Comparison of ENCODE assay signal across 2 cellular contexts in genomic region chr1:204503122-204503912, GRCh38.
TF ChIP-seq lines count a peak whose summit lies in the region.

No MANE protein-coding gene starts in this region.

TF ChIP-seq in HCT116, 20 proteins besides CTCF, POLR2A, EP300 and RAD21:
- TF ChIP-seq ELF1 (IDR thresholded peaks at IDR 0.05; ENCODE audit: borderline replicate concordance, low read depth), result no peak
- no peak for TF ChIP-seq SP1 (IDR thresholded peaks at IDR 0.05; ENCODE audit: low read depth)
- 0 out of 2 replicates have a peak, but pooled peaks have one; percentile 10 for TF ChIP-seq CBX3 (IDR thresholded peaks at IDR 0.05; ENCODE audit: low read depth)

TF ChIP-seq in K562, 482 proteins besides CTCF, POLR2A, EP300 and RAD21 (continues in another document):
- TF ChIP-seq ELK1 (CRISPR knock-in tag; IDR thresholded peaks at IDR 0.05) (no peak), NONO (IDR thresholded peaks at IDR 0.05; ENCODE audit: low read depth in 2 of 2, low read length in 1 of 2) (no peak), C11orf30 (IDR thresholded peaks at IDR 0.05; ENCODE audit: low read depth) (peak; percentile 29; the same call in 1 of the 2 replicates), ZNF79 (CRISPR knock-in tag; IDR thresholded peaks at IDR 0.05; ENCODE audit: low read depth) (no peak), DNMT1 (IDR thresholded peaks at IDR 0.05) (0 out of 2 replicates have a peak, but pooled peaks have one; percentile 52), TEAD2 (tag; IDR thresholded peaks at IDR 0.05) (no peak), BHLHE40 (IDR thresholded peaks at IDR 0.05; ENCODE audit: low read length) (no peak), SNIP1 (IDR thresholded peaks at IDR 0.05; ENCODE audit: low read depth) (no peak), CUX1 (CRISPR knock-in tag; IDR thresholded peaks at IDR 0.05) (no peak), HLTF (IDR thresholded peaks at IDR 0.05) (0 out of 2 replicates have a peak, but pooled peaks have one; percentile 23), ZNF668 (CRISPR knock-in tag; IDR thresholded peaks at IDR 0.05) (0 out of 2 replicates have a peak, but pooled peaks have one; percentile 56), XRCC5 (IDR thresholded peaks at IDR 0.05; ENCODE audit: low read depth, low read length) (no peak), LARP7 (IDR thresholded peaks at IDR 0.05) (no peak), MAFG (tag; conservative IDR thresholded peaks at IDR 0.05) (peak; percentile 27; the same call in 1 of the 2 replicates), CREBBP (IDR thresholded peaks at IDR 0.05; ENCODE audit: low read depth, low read length) (no peak), ELF2 (CRISPR knock-in tag; IDR thresholded peaks at IDR 0.05) (no peak), NFE2 (IDR thresholded peaks at IDR 0.05; ENCODE audit: low read depth) (peak; percentile 35; the same call in 1 of the 2 replicates), SRSF3 (IDR thresholded peaks at IDR 0.05; ENCODE audit: insufficient read depth, low read length) (no peak), HDAC2 (IDR thresholded peaks at IDR 0.05) (0 out of 2 replicates have a peak, but pooled peaks have one; percentile 27), SMC3 (conservative IDR thresholded peaks at IDR 0.05; ENCODE audit: insufficient read depth, low read depth, low read length) (peak; percentile 64; the same call in 1 of the 2 replicates), TRIM25 (IDR thresholded peaks at IDR 0.05; ENCODE audit: borderline replicate concordance) (no peak), KLF16 (IDR thresholded peaks at IDR 0.05) (0 out of 2 replicates have a peak, but pooled peaks have one; percentile 32), PHF8 (IDR thresholded peaks at IDR 0.05; ENCODE audit: borderline replicate concordance, low read length) (no peak), ARID3A (IDR thresholded peaks at IDR 0.05; ENCODE audit: borderline replicate concordance, low read depth, low read length) (peak; percentile 63; the same call in 1 of the 2 replicates), CBX1 (IDR thresholded peaks at IDR 0.05; ENCODE audit: low read depth) (no peak), ZEB2 (IDR thresholded peaks at IDR 0.05) (no peak), SMARCA5 (IDR thresholded peaks at IDR 0.05) (0 out of 2 replicates have a peak, but pooled peaks have one; percentile 28), TBP (optimal IDR thresholded peaks at IDR 0.05; ENCODE audit: low read depth, low read length) (no peak), RHOXF2B (CRISPR knock-in tag; conservative IDR thresholded peaks at IDR 0.05) (no peak), ZNF316 (IDR thresholded peaks at IDR 0.05) (peak; percentile 51)
- TF ChIP-seq, protein P1, sequence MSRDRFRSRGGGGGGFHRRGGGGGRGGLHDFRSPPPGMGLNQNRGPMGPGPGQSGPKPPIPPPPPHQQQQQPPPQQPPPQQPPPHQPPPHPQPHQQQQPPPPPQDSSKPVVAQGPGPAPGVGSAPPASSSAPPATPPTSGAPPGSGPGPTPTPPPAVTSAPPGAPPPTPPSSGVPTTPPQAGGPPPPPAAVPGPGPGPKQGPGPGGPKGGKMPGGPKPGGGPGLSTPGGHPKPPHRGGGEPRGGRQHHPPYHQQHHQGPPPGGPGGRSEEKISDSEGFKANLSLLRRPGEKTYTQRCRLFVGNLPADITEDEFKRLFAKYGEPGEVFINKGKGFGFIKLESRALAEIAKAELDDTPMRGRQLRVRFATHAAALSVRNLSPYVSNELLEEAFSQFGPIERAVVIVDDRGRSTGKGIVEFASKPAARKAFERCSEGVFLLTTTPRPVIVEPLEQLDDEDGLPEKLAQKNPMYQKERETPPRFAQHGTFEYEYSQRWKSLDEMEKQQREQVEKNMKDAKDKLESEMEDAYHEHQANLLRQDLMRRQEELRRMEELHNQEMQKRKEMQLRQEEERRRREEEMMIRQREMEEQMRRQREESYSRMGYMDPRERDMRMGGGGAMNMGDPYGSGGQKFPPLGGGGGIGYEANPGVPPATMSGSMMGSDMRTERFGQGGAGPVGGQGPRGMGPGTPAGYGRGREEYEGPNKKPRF (IDR thresholded peaks at IDR 0.05; ENCODE audit: low read depth, low read length), result no peak
- TF ChIP-seq, protein P2, sequence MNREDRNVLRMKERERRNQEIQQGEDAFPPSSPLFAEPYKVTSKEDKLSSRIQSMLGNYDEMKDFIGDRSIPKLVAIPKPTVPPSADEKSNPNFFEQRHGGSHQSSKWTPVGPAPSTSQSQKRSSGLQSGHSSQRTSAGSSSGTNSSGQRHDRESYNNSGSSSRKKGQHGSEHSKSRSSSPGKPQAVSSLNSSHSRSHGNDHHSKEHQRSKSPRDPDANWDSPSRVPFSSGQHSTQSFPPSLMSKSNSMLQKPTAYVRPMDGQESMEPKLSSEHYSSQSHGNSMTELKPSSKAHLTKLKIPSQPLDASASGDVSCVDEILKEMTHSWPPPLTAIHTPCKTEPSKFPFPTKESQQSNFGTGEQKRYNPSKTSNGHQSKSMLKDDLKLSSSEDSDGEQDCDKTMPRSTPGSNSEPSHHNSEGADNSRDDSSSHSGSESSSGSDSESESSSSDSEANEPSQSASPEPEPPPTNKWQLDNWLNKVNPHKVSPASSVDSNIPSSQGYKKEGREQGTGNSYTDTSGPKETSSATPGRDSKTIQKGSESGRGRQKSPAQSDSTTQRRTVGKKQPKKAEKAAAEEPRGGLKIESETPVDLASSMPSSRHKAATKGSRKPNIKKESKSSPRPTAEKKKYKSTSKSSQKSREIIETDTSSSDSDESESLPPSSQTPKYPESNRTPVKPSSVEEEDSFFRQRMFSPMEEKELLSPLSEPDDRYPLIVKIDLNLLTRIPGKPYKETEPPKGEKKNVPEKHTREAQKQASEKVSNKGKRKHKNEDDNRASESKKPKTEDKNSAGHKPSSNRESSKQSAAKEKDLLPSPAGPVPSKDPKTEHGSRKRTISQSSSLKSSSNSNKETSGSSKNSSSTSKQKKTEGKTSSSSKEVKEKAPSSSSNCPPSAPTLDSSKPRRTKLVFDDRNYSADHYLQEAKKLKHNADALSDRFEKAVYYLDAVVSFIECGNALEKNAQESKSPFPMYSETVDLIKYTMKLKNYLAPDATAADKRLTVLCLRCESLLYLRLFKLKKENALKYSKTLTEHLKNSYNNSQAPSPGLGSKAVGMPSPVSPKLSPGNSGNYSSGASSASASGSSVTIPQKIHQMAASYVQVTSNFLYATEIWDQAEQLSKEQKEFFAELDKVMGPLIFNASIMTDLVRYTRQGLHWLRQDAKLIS (CRISPR knock-in tag; IDR thresholded peaks at IDR 0.05), result no peak
- TF ChIP-seq, protein P3, sequence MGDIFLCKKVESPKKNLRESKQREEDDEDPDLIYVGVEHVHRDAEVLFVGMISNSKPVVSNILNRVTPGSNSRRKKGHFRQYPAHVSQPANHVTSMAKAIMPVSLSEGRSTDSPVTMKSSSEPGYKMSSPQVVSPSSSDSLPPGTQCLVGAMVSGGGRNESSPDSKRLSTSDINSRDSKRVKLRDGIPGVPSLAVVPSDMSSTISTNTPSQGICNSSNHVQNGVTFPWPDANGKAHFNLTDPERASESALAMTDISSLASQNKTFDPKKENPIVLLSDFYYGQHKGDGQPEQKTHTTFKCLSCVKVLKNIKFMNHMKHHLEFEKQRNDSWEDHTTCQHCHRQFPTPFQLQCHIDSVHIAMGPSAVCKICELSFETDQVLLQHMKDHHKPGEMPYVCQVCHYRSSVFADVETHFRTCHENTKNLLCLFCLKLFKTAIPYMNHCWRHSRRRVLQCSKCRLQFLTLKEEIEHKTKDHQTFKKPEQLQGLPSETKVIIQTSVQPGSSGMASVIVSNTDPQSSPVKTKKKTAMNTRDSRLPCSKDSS (IDR thresholded peaks at IDR 0.05; ENCODE audit: low read depth, partially characterized antibody), result no peak
- TF ChIP-seq, protein P4, sequence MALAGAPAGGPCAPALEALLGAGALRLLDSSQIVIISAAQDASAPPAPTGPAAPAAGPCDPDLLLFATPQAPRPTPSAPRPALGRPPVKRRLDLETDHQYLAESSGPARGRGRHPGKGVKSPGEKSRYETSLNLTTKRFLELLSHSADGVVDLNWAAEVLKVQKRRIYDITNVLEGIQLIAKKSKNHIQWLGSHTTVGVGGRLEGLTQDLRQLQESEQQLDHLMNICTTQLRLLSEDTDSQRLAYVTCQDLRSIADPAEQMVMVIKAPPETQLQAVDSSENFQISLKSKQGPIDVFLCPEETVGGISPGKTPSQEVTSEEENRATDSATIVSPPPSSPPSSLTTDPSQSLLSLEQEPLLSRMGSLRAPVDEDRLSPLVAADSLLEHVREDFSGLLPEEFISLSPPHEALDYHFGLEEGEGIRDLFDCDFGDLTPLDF (CRISPR knock-in tag; IDR thresholded peaks at IDR 0.05), result peak; percentile 38; the same call in 1 of the 2 replicates
- TF ChIP-seq, protein P5, sequence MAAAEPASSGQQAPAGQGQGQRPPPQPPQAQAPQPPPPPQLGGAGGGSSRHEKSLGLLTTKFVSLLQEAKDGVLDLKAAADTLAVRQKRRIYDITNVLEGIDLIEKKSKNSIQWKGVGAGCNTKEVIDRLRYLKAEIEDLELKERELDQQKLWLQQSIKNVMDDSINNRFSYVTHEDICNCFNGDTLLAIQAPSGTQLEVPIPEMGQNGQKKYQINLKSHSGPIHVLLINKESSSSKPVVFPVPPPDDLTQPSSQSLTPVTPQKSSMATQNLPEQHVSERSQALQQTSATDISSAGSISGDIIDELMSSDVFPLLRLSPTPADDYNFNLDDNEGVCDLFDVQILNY (CRISPR knock-in tag; IDR thresholded peaks at IDR 0.05), result no peak
- TF ChIP-seq, protein P6, sequence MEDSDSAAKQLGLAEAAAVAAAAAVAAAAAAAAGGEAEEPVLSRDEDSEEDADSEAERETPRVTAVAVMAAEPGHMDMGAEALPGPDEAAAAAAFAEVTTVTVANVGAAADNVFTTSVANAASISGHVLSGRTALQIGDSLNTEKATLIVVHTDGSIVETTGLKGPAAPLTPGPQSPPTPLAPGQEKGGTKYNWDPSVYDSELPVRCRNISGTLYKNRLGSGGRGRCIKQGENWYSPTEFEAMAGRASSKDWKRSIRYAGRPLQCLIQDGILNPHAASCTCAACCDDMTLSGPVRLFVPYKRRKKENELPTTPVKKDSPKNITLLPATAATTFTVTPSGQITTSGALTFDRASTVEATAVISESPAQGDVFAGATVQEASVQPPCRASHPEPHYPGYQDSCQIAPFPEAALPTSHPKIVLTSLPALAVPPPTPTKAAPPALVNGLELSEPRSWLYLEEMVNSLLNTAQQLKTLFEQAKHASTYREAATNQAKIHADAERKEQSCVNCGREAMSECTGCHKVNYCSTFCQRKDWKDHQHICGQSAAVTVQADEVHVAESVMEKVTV (CRISPR knock-in tag; IDR thresholded peaks at IDR 0.05), result peak; percentile 97
